Comparison of ENCODE assay signal across 11 cellular contexts in genomic region chr22:46010177-46010867, GRCh38. TPM values are rescaled to one million over a fixed set of nuclear protein-coding genes. Genes with fewer than 3 reads are reported as not detected.
DNase-seq lines count a peak whose midpoint lies in the region; ATAC-seq and TF ChIP-seq lines count a peak whose summit lies in the region.
"Had no signal": no experiment of that assay in that cellular context is flagged by ENCODE, and none has a peak within 500 bp of the region (broad histone marks: within the 10 kb centered on the region; RNA-seq: fewer than 3 reads in every experiment).

No MANE protein-coding gene starts in this region.

- no peak for TF ChIP-seq CTCF in foreskin fibroblast (IDR thresholded peaks at IDR 0.05; ENCODE audit: low read depth, low read length)

- no peak overlapping the region for H3K4me3 ChIP-seq in foreskin fibroblast (ENCODE audit: low read depth in 1 of 2, low read length in 2 of 2)

- in situ Hi-C loops in Caki2 (cut with HindIII; ENCODE audit: low pct_unique_long_range_greater_than_20kb, low sequenced_read_pairs): loop anchor here (25.0 kb wide), 1 partner anchor 277 kb away; the partner anchor contains the start of gene GTSE1

- intact Hi-C loops in sciatic nerve (cut with DNase I): loop anchor here (5.0 kb wide), 1 partner anchor 67 kb away; no protein-coding TSS in a partner anchor

- ATAC-seq in sciatic nerve (no peak), HG03280 (IDR thresholded peaks at IDR 0.05; ENCODE audit: unreplicated experiment) (no peak)

- DNase-seq in Caki2 (ENCODE audit: low read depth): peak; percentile 30
- peak; percentile 28 for DNase-seq in SHP77 treated with DMSO at 0.1 percent for 48 hours (lab: John Stamatoyannopoulos, UW)
- peak; percentile 63 to 70 for DNase-seq in foreskin fibroblast
- peak; percentile 55 for DNase-seq in sciatic nerve (ENCODE audit: low spot score)
- no peak for DNase-seq in cerebellar nuclear complex (lab: John Stamatoyannopoulos, UW)
- DNase-seq in AG08396 (ENCODE audit: low spot score): no peak
- no peak for DNase-seq in activated effector memory CD4-positive, alpha-beta T cell treated with Interleukin-2 at 50 U/mL for 16 hours
- DNase-seq: NCI-H2171 treated with DMSO at 0.1 percent for 48 hours; stimulated activated CD4-positive, alpha-beta T cell treated with anti-CD3 and anti-CD28 coated beads, Interleukin-15, amount 100 ng/mL, for 24 hours had no signal

RNA-seq across cellular contexts. Expression of gene WNT7B, which starts 33.4 kb away (rescaled TPM):
- total RNA-seq in Caki2 (2014; rRNA removed; shearing (Covaris generic); ENCODE audit: low replicate concordance): 89.1 and 95.0 TPM in 2 replicates
- not detected for total RNA-seq in sciatic nerve
- total RNA-seq: myocyte had no signal

Comparison
In these comparisons a context has a peak if more than half of its experiments do, and no peak if none do; other contexts are left out.
1. DNase-seq: peak in Caki2 (single experiment), SHP77 treated with DMSO at 0.1 percent for 48 hours (single experiment), foreskin fibroblast (2 of 2) and sciatic nerve (single experiment); none in cerebellar nuclear complex (0 of 2), AG08396 (single experiment) and activated effector memory CD4-positive, alpha-beta T cell treated with Interleukin-2 at 50 U/mL for 16 hours (single experiment).
2. RNA of gene WNT7B, which starts 33.4 kb away (total RNA-seq): 89.1 to 95.0 TPM in Caki2; not detected in sciatic nerve (single experiment); every median in the first group is over 10 times any median in the second.